Comparison of ENCODE assay signal across 27 cellular contexts in genomic region chr1:46569116-46569515, GRCh38. TPM values are rescaled to one million over a fixed set of nuclear protein-coding genes. Genes with fewer than 3 reads are reported as not detected.
"Had no signal": no experiment of that assay in that cellular context is flagged by ENCODE, and none has a peak within 500 bp of the region (broad histone marks: within the 10 kb centered on the region; RNA-seq: fewer than 3 reads in every experiment).

No MANE protein-coding gene starts in this region.

- H3K4me1 Mint-ChIP-seq: naive B cell; natural killer cell; stimulated activated effector memory CD8-positive, alpha-beta T cell treated with anti-CD3 and anti-CD28 coated beads, Interleukin-12 subunit alpha, Interleukin-12 subunit beta, amount 100 ng/mL, for 72 hours had no signal

- H3K9me3 ChIP-seq: heart right ventricle, left ventricle myocardium inferior, pancreas, psoas muscle, spleen, tibial nerve, uterus had no signal

- H3K4me1 ChIP-seq: pancreas, psoas muscle, spleen, uterus had no signal

- H3K79me2 ChIP-seq: hepatocyte had no signal

- H3K4me3 Mint-ChIP-seq: mesothelial cell of epicardium; naive B cell; natural killer cell; nephron progenitor cell; stimulated activated effector memory CD8-positive, alpha-beta T cell treated with anti-CD3 and anti-CD28 coated beads, Interleukin-12 subunit alpha, Interleukin-12 subunit beta, amount 100 ng/mL, for 72 hours; stimulated activated naive CD8-positive, alpha-beta T cell treated with anti-CD3 and anti-CD28 coated beads, Interleukin-15, Interleukin-2, amounts not matched to agents 100 ng/mL and 50 ng/mL, for 24 hours; type B pancreatic cell had no signal

- FAIRE-seq: keratinocyte, pancreas, small intestine had no signal

- H3K4me2 ChIP-seq: hepatocyte had no signal

- DNase-seq: heart right ventricle; left ventricle myocardium inferior; mesendoderm; naive B cell; natural killer cell; nephron progenitor cell; pancreas; psoas muscle; small intestine; spleen; stimulated activated CD4-positive, alpha-beta T cell treated with anti-CD3 and anti-CD28 coated beads, Interleukin-4, amount 100 ng/mL, for 24 hours; stimulated activated naive CD4-positive, alpha-beta T cell; substantia nigra; uterus had no signal

- H3K36me3 ChIP-seq: uterus had no signal

- H3K9me3 Mint-ChIP-seq: naive B cell; natural killer cell; nephron progenitor cell; stimulated activated effector memory CD8-positive, alpha-beta T cell treated with anti-CD3 and anti-CD28 coated beads, Interleukin-12 subunit alpha, Interleukin-12 subunit beta, amount 100 ng/mL, for 72 hours; stimulated activated naive CD8-positive, alpha-beta T cell treated with anti-CD3 and anti-CD28 coated beads, Interleukin-15, Interleukin-2, amounts not matched to agents 100 ng/mL and 50 ng/mL, for 24 hours; type B pancreatic cell had no signal

- ATAC-seq: heart right ventricle; natural killer cell; pancreas; psoas muscle; stimulated activated effector memory CD8-positive, alpha-beta T cell treated with anti-CD3 and anti-CD28 coated beads, Interleukin-12 subunit alpha, Interleukin-12 subunit beta, amount 100 ng/mL, for 72 hours had no signal

- H3K27ac Mint-ChIP-seq: mesothelial cell of epicardium; naive B cell; natural killer cell; stimulated activated naive CD8-positive, alpha-beta T cell treated with anti-CD3 and anti-CD28 coated beads, Interleukin-15, Interleukin-2, amounts not matched to agents 100 ng/mL and 50 ng/mL, for 24 hours; type B pancreatic cell had no signal

- H2AFZ ChIP-seq: hepatocyte had no signal

- H3K4me3 ChIP-seq: heart right ventricle, hepatocyte, left ventricle myocardium inferior, lung, pancreas, psoas muscle, spleen, tibial nerve, uterus had no signal

- H3K27me3 ChIP-seq: heart right ventricle, hepatocyte, pancreas, spleen, tibial nerve, uterus had no signal

- H3K27me3 Mint-ChIP-seq: naive B cell; stimulated activated naive CD8-positive, alpha-beta T cell treated with anti-CD3 and anti-CD28 coated beads, Interleukin-15, Interleukin-2, amounts not matched to agents 100 ng/mL and 50 ng/mL, for 24 hours; type B pancreatic cell had no signal

- H3K27ac ChIP-seq: heart right ventricle, hepatocyte, left ventricle myocardium inferior, pancreas, psoas muscle, spleen, tibial nerve, uterus had no signal

RNA-seq across cellular contexts. Expression of gene KNCN, which starts 17.7 kb away (rescaled TPM):
- total RNA-seq: heart right ventricle, hepatocyte, left ventricle myocardium inferior, lower leg skin, mesothelial cell of epicardium, osteoblast, pancreas, psoas muscle, sciatic nerve, spleen, temporal lobe, tibial nerve, ureter, uterus had no signal
- polyA plus RNA-seq: heart right ventricle, hepatocyte, keratinocyte, pancreas, psoas muscle, small intestine, spleen had no signal
